Comparison of ENCODE assay signal across 20 cellular contexts in genomic region chr6:111673086-111673485, GRCh38.
DNase-seq lines count a peak whose midpoint lies in the region; ATAC-seq and TF ChIP-seq lines count a peak whose summit lies in the region.
"Had no signal": no experiment of that assay in that cellular context is flagged by ENCODE, and none has a peak within 500 bp of the region (broad histone marks: within the 10 kb centered on the region; RNA-seq: fewer than 3 reads in every experiment).

No MANE protein-coding gene starts in this region.

- no peak overlapping the region for H3K4me3 Mint-ChIP-seq in activated T-cell treated with anti-CD3 and anti-CD28 coated beads, Interleukin-2, amount 50 U/mL, for 72 hours
- H3K4me3 Mint-ChIP-seq in glutamatergic neuron (ENCODE audit: unreplicated experiment), result no peak overlapping the region
- H3K4me3 Mint-ChIP-seq: activated naive CD8-positive, alpha-beta T cell had no signal

- TF ChIP-seq CTCF in glutamatergic neuron (IDR thresholded peaks at IDR 0.05; ENCODE audit: partially characterized antibody, unreplicated experiment) (no peak), coronary artery (IDR thresholded peaks at IDR 0.05) (no peak)

- peak overlapping the region; percentile 49 for H3K27ac Mint-ChIP-seq in activated T-cell treated with anti-CD3 and anti-CD28 coated beads, Interleukin-2, amount 50 U/mL, for 72 hours
- H3K27ac Mint-ChIP-seq in activated naive CD4-positive, alpha-beta T cell treated with anti-CD3 and anti-CD28 coated beads, Interleukin-2, amount 50 U/mL, for 72 hours, result peak overlapping the region; percentile 31 to 73
- peak overlapping the region; percentile 84 for H3K27ac Mint-ChIP-seq in glutamatergic neuron (ENCODE audit: unreplicated experiment)

- no peaks in the 10 kb centered on the region for H3K27me3 Mint-ChIP-seq in activated T-cell treated with anti-CD3 and anti-CD28 coated beads, Interleukin-2, amount 50 U/mL, for 72 hours (ENCODE audit: low read depth)
- H3K27me3 Mint-ChIP-seq in glutamatergic neuron (ENCODE audit: unreplicated experiment), result peaks cover 4% of the 10 kb centered on the region
- H3K27me3 Mint-ChIP-seq: activated naive CD8-positive, alpha-beta T cell had no signal

- ATAC-seq in activated T-cell treated with anti-CD3 and anti-CD28 coated beads, Interleukin-2, amount 50 U/mL, for 72 hours (replicated peaks in 1 of 2), result no peak
- no peak for ATAC-seq in activated naive CD4-positive, alpha-beta T cell treated with anti-CD3 and anti-CD28 coated beads, Interleukin-2, amount 50 U/mL, for 72 hours
- ATAC-seq: gastroesophageal sphincter, HepG2 had no signal

- H3K9me3 Mint-ChIP-seq in activated T-cell treated with anti-CD3 and anti-CD28 coated beads, Interleukin-2, amount 50 U/mL, for 72 hours, result no peaks in the 10 kb centered on the region
- no peaks in the 10 kb centered on the region for H3K9me3 Mint-ChIP-seq in activated naive CD4-positive, alpha-beta T cell treated with anti-CD3 and anti-CD28 coated beads, Interleukin-2, amount 50 U/mL, for 72 hours
- H3K9me3 Mint-ChIP-seq in glutamatergic neuron (ENCODE audit: unreplicated experiment), result peaks cover 8% of the 10 kb centered on the region

- H3K4me1 Mint-ChIP-seq in activated T-cell treated with anti-CD3 and anti-CD28 coated beads, Interleukin-2, amount 50 U/mL, for 72 hours (ENCODE audit: low read depth), result peaks cover 12% of the 10 kb centered on the region
- H3K4me1 Mint-ChIP-seq in glutamatergic neuron (ENCODE audit: low read depth, unreplicated experiment), result peaks cover 25% of the 10 kb centered on the region

- peaks cover 18 to 48% of the 10 kb centered on the region in 2 donors for H3K36me3 Mint-ChIP-seq in activated T-cell treated with anti-CD3 and anti-CD28 coated beads, Interleukin-2, amount 50 U/mL, for 72 hours (ENCODE audit: insufficient read depth in 2 of 2)
- peaks cover 21% of the 10 kb centered on the region in 2 donors for H3K36me3 Mint-ChIP-seq in activated naive CD4-positive, alpha-beta T cell treated with anti-CD3 and anti-CD28 coated beads, Interleukin-2, amount 50 U/mL, for 72 hours
- no peaks in the 10 kb centered on the region for H3K36me3 Mint-ChIP-seq in glutamatergic neuron (ENCODE audit: unreplicated experiment)

- DNase-seq in activated T-cell treated with anti-CD3 and anti-CD28 coated beads, Interleukin-2, amount 50 U/mL, for 72 hours, result no peak
- no peak for DNase-seq in activated T-cell treated with anti-CD3 and anti-CD28 coated beads, Interleukin-2, amount 50 U/mL, for 48 hours
- DNase-seq in activated naive CD4-positive, alpha-beta T cell treated with anti-CD3 and anti-CD28 coated beads, Interleukin-2, amount 50 U/mL, for 72 hours (ENCODE audit: low spot score in 2 of 2), result no peak
- no peak for DNase-seq in glutamatergic neuron
- DNase-seq in retina, result peak; percentile 56
- no peak for DNase-seq in coronary artery (ENCODE audit: low spot score)
- no peak for DNase-seq in NCI-H774 (lab: John Stamatoyannopoulos, UW)
- DNase-seq in T-helper 2 cell, result no peak
- DNase-seq: activated CD4-positive, CD25-positive, alpha-beta regulatory T cell treated with anti-CD3 and anti-CD28 coated beads, Interleukin-2, amount 50 U/mL, for 72 hours; brain microvascular endothelial cell; DMS153; mesendoderm; NCI-H1436; T1000 had no signal

- no peak overlapping the region for H3K4me3 ChIP-seq in coronary artery
- H3K4me3 ChIP-seq: esophagus muscularis mucosa, gastroesophageal sphincter, HAP-1, thoracic aorta had no signal

- H3K27ac ChIP-seq in coronary artery, result no peak overlapping the region
- H3K27ac ChIP-seq: brain microvascular endothelial cell, esophagus muscularis mucosa, gastroesophageal sphincter, thoracic aorta had no signal
